Comparison of ENCODE assay signal across 2 cellular contexts in the genomic region with DNA sequence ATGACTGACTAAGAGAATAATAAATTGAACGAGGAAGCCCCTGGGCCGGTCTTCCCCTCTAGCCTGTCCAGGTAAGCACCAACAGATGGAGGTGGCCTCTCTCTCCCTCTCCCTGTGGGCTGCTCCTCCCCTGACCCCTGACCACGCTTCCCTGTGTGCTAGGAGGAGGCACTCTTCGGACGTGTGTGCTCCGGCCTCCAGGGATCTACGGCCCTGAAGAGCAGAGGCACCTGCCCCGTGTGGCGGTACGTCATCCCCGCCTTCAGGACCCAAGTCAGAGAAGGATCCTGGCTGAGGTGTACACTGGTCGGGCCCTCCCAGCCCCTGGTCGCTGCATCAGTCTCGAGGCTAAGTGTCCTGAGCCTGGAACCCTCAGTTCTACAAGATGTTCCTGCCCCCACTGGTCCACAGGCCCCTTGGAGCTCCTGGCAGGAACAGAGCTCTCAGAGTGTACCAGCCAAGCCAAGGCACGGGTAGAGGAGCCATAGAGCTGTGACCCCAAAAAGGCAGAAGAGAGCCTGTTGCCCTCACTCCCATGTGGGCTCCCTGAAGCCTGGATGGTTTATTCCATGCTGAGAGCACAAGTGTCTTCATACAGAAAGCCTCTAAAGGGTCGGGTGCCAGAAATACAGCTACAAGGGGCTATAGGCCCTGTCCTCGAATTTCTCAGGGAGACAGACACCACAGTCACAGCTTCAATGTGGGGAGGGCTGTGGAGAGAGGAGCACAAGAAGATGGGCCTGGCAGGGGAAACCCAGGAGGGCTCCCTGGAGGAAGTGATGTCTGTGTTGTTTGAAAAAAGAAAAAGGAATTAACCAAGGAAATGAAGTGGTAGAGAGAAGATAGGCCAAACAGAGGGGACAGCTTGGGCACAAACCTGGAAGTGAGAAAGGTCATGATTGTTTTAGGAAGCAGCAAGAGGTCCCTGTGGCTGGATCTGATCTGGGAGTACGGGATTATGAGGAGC.
A peak's percentile ranks its signal among the peaks of the same experiment; 100 is the strongest.
TF ChIP-seq lines count a peak whose summit lies in the region.

No MANE protein-coding gene starts in this region.

TF ChIP-seq in A549, 52 proteins besides CTCF, POLR2A, EP300 and RAD21:
- TF ChIP-seq, protein P1, sequence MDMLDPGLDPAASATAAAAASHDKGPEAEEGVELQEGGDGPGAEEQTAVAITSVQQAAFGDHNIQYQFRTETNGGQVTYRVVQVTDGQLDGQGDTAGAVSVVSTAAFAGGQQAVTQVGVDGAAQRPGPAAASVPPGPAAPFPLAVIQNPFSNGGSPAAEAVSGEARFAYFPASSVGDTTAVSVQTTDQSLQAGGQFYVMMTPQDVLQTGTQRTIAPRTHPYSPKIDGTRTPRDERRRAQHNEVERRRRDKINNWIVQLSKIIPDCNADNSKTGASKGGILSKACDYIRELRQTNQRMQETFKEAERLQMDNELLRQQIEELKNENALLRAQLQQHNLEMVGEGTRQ (IDR thresholded peaks at IDR 0.05), result no peak
- peak; percentile 92 for TF ChIP-seq ZFP36 (IDR thresholded peaks at IDR 0.05; ENCODE audit: borderline replicate concordance, partially characterized antibody)
TF ChIP-seq in A549: peak in this region for 1.

TF ChIP-seq in K562, 482 proteins besides CTCF, POLR2A, EP300 and RAD21:
- TF ChIP-seq BCOR (IDR thresholded peaks at IDR 0.05) (peak; percentile 78), ZNF436 (CRISPR knock-in tag; IDR thresholded peaks at IDR 0.05) (peak; percentile 81; the same call in 1 of the 2 replicates), RBM25 (IDR thresholded peaks at IDR 0.05; ENCODE audit: low read depth, low read length, severe bottlenecking) (peak; percentile 89), ZFP36 (IDR thresholded peaks at IDR 0.05; ENCODE audit: low read depth, low read length, partially characterized antibody) (peak; percentile 99), SMARCA5 (IDR thresholded peaks at IDR 0.05) (peak; percentile 61; the same call in 1 of the 2 replicates), KDM1A (IDR thresholded peaks at IDR 0.05) (peak; percentile 21 to 36; a peak in 1 of 4 replicates), ATF1 (CRISPR knock-in tag; IDR thresholded peaks at IDR 0.05) (no peak), ATF1 (tag; IDR thresholded peaks at IDR 0.05) (no peak)
- TF ChIP-seq, protein P2, sequence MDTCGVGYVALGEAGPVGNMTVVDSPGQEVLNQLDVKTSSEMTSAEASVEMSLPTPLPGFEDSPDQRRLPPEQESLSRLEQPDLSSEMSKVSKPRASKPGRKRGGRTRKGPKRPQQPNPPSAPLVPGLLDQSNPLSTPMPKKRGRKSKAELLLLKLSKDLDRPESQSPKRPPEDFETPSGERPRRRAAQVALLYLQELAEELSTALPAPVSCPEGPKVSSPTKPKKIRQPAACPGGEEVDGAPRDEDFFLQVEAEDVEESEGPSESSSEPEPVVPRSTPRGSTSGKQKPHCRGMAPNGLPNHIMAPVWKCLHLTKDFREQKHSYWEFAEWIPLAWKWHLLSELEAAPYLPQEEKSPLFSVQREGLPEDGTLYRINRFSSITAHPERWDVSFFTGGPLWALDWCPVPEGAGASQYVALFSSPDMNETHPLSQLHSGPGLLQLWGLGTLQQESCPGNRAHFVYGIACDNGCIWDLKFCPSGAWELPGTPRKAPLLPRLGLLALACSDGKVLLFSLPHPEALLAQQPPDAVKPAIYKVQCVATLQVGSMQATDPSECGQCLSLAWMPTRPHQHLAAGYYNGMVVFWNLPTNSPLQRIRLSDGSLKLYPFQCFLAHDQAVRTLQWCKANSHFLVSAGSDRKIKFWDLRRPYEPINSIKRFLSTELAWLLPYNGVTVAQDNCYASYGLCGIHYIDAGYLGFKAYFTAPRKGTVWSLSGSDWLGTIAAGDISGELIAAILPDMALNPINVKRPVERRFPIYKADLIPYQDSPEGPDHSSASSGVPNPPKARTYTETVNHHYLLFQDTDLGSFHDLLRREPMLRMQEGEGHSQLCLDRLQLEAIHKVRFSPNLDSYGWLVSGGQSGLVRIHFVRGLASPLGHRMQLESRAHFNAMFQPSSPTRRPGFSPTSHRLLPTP (IDR thresholded peaks at IDR 0.05; ENCODE audit: borderline replicate concordance, extremely low read depth, insufficient read length), result peak; percentile 37
- TF ChIP-seq, protein P3, sequence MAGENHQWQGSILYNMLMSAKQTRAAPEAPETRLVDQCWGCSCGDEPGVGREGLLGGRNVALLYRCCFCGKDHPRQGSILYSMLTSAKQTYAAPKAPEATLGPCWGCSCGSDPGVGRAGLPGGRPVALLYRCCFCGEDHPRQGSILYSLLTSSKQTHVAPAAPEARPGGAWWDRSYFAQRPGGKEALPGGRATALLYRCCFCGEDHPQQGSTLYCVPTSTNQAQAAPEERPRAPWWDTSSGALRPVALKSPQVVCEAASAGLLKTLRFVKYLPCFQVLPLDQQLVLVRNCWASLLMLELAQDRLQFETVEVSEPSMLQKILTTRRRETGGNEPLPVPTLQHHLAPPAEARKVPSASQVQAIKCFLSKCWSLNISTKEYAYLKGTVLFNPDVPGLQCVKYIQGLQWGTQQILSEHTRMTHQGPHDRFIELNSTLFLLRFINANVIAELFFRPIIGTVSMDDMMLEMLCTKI (IDR thresholded peaks at IDR 0.05; ENCODE audit: partially characterized antibody), result no peak
